13 cellular contexts compared by ENCODE assay signal in genomic region chr20:18728165-18728866, GRCh38.
DNase-seq lines count a peak whose midpoint lies in the region; ATAC-seq and TF ChIP-seq lines count a peak whose summit lies in the region.
"Had no signal": no experiment of that assay in that cellular context is flagged by ENCODE, and none has a peak within 500 bp of the region (broad histone marks: within the 10 kb centered on the region; RNA-seq: fewer than 3 reads in every experiment).

No MANE protein-coding gene starts in this region.

- H3K27ac Mint-ChIP-seq in T-helper 2 cell treated with Interferon-gamma antibody and Interleukin-4, amounts not matched to agents 5 μg/mL and 100 μg/mL, for 36 hours, result no peak overlapping the region

- no peak overlapping the region for H3K27ac ChIP-seq in foreskin keratinocyte
- H3K27ac ChIP-seq: neural progenitor cell had no signal

- intact Hi-C loops in mucosa of descending colon (cut with DNase I, micrococcal nuclease), result no loop called here

- no peaks in the 10 kb centered on the region for H3K27me3 ChIP-seq in foreskin keratinocyte
- H3K27me3 ChIP-seq: neural progenitor cell had no signal

- no peaks in the 10 kb centered on the region for H3K9me3 ChIP-seq in mucosa of descending colon

- no peak overlapping the region for H3K4me3 Mint-ChIP-seq in T-helper 2 cell treated with Interferon-gamma antibody and Interleukin-4, amounts not matched to agents 5 μg/mL and 100 μg/mL, for 36 hours
- H3K4me3 Mint-ChIP-seq in activated T-cell treated with anti-CD3 and anti-CD28 coated beads, Interleukin-2, amount 50 U/mL, for 4 hours, result no peak overlapping the region
- H3K4me3 Mint-ChIP-seq: neural progenitor cell had no signal

- H3K36me3 Mint-ChIP-seq in T-helper 2 cell treated with Interferon-gamma antibody and Interleukin-4, amounts not matched to agents 5 μg/mL and 100 μg/mL, for 36 hours (ENCODE audit: low read depth), result no peaks in the 10 kb centered on the region
- H3K36me3 Mint-ChIP-seq in activated T-cell treated with anti-CD3 and anti-CD28 coated beads, Interleukin-2, amount 50 U/mL, for 4 hours (ENCODE audit: insufficient read depth), result peaks cover 13% of the 10 kb centered on the region
- H3K36me3 Mint-ChIP-seq: neural progenitor cell had no signal

- ATAC-seq in GM18870 (IDR thresholded peaks at IDR 0.05; ENCODE audit: unreplicated experiment) (peak; percentile 92), GM21717 (IDR thresholded peaks at IDR 0.05; ENCODE audit: unreplicated experiment) (peak; percentile 92), HG03280 (IDR thresholded peaks at IDR 0.05; ENCODE audit: unreplicated experiment) (peak; percentile 91), mucosa of descending colon (peak; percentile 14), foreskin keratinocyte (no peak)
- ATAC-seq in activated T-cell treated with anti-CD3 and anti-CD28 coated beads, Interleukin-2, amount 50 U/mL, for 4 hours, result no peak

- no peaks in the 10 kb centered on the region for H3K27me3 Mint-ChIP-seq in T-helper 2 cell treated with Interferon-gamma antibody and Interleukin-4, amounts not matched to agents 5 μg/mL and 100 μg/mL, for 36 hours (ENCODE audit: low read depth)
- H3K27me3 Mint-ChIP-seq in activated T-cell treated with anti-CD3 and anti-CD28 coated beads, Interleukin-2, amount 50 U/mL, for 4 hours (ENCODE audit: low read depth), result no peaks in the 10 kb centered on the region

- H3K4me1 Mint-ChIP-seq in T-helper 2 cell treated with Interferon-gamma antibody and Interleukin-4, amounts not matched to agents 5 μg/mL and 100 μg/mL, for 36 hours (ENCODE audit: low read depth), result no peaks in the 10 kb centered on the region
- H3K4me1 Mint-ChIP-seq in activated T-cell treated with anti-CD3 and anti-CD28 coated beads, Interleukin-2, amount 50 U/mL, for 4 hours (ENCODE audit: low read depth), result peaks cover 28% of the 10 kb centered on the region

- no peak overlapping the region for H3K4me3 ChIP-seq in mucosa of descending colon
- H3K4me3 ChIP-seq: neural progenitor cell had no signal

- no peaks in the 10 kb centered on the region for H3K36me3 ChIP-seq in mucosa of descending colon (ENCODE audit: low read depth)
- H3K36me3 ChIP-seq: neural progenitor cell had no signal

- no peaks in the 10 kb centered on the region for H3K4me1 ChIP-seq in mucosa of descending colon (ENCODE audit: low read depth)
- no peaks in the 10 kb centered on the region for H3K4me1 ChIP-seq in foreskin keratinocyte

- TF ChIP-seq CTCF in mucosa of descending colon (IDR thresholded peaks at IDR 0.05), result no peak
- no peak for TF ChIP-seq CTCF in foreskin keratinocyte (conservative IDR thresholded peaks at IDR 0.05)

- DNase-seq in mucosa of descending colon (no peak), foreskin keratinocyte (no peak), GM03348 (ENCODE audit: low spot score) (no peak)
- no peak for DNase-seq in T-helper 2 cell treated with Interferon-gamma antibody and Interleukin-4, amounts not matched to agents 5 μg/mL and 100 μg/mL, for 36 hours (ENCODE audit: low spot score)
- no peak for DNase-seq in activated T-cell treated with anti-CD3 and anti-CD28 coated beads, Interleukin-2, amount 50 U/mL, for 4 hours
- DNase-seq: activated naive CD4-positive, alpha-beta T cell treated with Interleukin-2 at 50 U/mL for 16 hours; DND-41; effector memory CD4-positive, alpha-beta T cell; NCI-H524 had no signal

- H3K9me3 Mint-ChIP-seq in T-helper 2 cell treated with Interferon-gamma antibody and Interleukin-4, amounts not matched to agents 5 μg/mL and 100 μg/mL, for 36 hours, result no peaks in the 10 kb centered on the region
- no peaks in the 10 kb centered on the region for H3K9me3 Mint-ChIP-seq in activated T-cell treated with anti-CD3 and anti-CD28 coated beads, Interleukin-2, amount 50 U/mL, for 4 hours
- H3K9me3 Mint-ChIP-seq: neural progenitor cell had no signal

Comparison
In these comparisons a context has a peak if more than half of its experiments do, and no peak if none do; other contexts are left out.
1. ATAC-seq: peak in GM18870 (single experiment), GM21717 (single experiment), HG03280 (single experiment) and mucosa of descending colon (single experiment); none in foreskin keratinocyte (single experiment) and activated T-cell treated with anti-CD3 and anti-CD28 coated beads, Interleukin-2, amount 50 U/mL, for 4 hours (0 of 2).